In the genomic region with DNA sequence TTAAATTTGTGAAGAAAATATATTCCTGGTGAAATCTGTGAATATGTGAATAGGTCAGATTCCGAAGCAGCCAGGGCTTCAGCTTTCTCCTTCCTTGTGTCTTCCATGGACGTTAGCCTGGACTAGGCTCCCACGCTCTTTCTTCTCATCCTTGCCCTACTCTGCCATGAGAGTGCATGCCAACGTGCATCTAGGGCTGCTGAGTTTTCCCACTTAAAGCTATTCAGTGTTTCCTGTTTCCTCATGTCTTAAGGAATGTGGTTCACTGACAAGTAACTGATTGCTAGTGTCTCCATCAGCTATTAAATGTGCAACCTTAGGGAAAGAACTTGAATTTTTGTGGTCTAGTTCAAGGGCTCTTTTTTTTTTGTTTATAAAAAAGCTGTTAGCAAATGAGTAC, we compare ENCODE assay signal across 27 cellular contexts.
"Had no signal": no experiment of that assay in that cellular context is flagged by ENCODE, and none has a peak within 500 bp of the region (broad histone marks: within the 10 kb centered on the region; RNA-seq: fewer than 3 reads in every experiment).

No MANE protein-coding gene starts in this region.

- H3K27ac ChIP-seq: dorsolateral prefrontal cortex, epithelial cell of prostate, gastroesophageal sphincter, heart left ventricle, hepatocyte, neural progenitor cell, parathyroid adenoma, right atrium auricular region, suprapubic skin had no signal

- H3K9me3 ChIP-seq: gastroesophageal sphincter, heart left ventricle, right atrium auricular region, suprapubic skin had no signal

- H3K4me3 ChIP-seq: dorsolateral prefrontal cortex, gastroesophageal sphincter, heart left ventricle, hepatocyte, neural progenitor cell, right atrium auricular region, smooth muscle cell, suprapubic skin had no signal

- H3K4me3 Mint-ChIP-seq: naive thymus-derived CD4-positive, alpha-beta T cell; nephron; neural progenitor cell; stimulated activated naive CD8-positive, alpha-beta T cell treated with anti-CD3 and anti-CD28 coated beads, Interleukin-15, amount 100 ng/mL, for 72 hours had no signal

- H3K27me3 ChIP-seq: gastroesophageal sphincter, heart left ventricle, hepatocyte, neural progenitor cell, right atrium auricular region, suprapubic skin had no signal

- H3K4me1 ChIP-seq: gastroesophageal sphincter, heart left ventricle, neural progenitor cell, parathyroid adenoma, right atrium auricular region, suprapubic skin had no signal

- H3K9ac ChIP-seq: neural progenitor cell, parathyroid adenoma had no signal

- H3K27ac Mint-ChIP-seq: naive thymus-derived CD4-positive, alpha-beta T cell; nephron; neural progenitor cell; progenitor cell of endocrine pancreas; stimulated activated naive CD8-positive, alpha-beta T cell treated with anti-CD3 and anti-CD28 coated beads, Interleukin-15, amount 100 ng/mL, for 72 hours had no signal

- H3K36me3 Mint-ChIP-seq: naive thymus-derived CD4-positive, alpha-beta T cell; neural progenitor cell had no signal

- H3K9me3 Mint-ChIP-seq: nephron, neural progenitor cell had no signal

- H3K36me3 ChIP-seq: gastroesophageal sphincter, heart left ventricle, neural progenitor cell, right atrium auricular region, suprapubic skin had no signal

- H3K27me3 Mint-ChIP-seq: naive thymus-derived CD4-positive, alpha-beta T cell; progenitor cell of endocrine pancreas; stimulated activated naive CD8-positive, alpha-beta T cell treated with anti-CD3 and anti-CD28 coated beads, Interleukin-15, amount 100 ng/mL, for 72 hours had no signal

- H3K4me1 Mint-ChIP-seq: naive thymus-derived CD4-positive, alpha-beta T cell; nephron; neural progenitor cell; stimulated activated naive CD8-positive, alpha-beta T cell treated with anti-CD3 and anti-CD28 coated beads, Interleukin-15, amount 100 ng/mL, for 72 hours had no signal

- DNase-seq: dorsolateral prefrontal cortex; effector CD4-positive, alpha-beta T cell; foreskin fibroblast; heart left ventricle; mesendoderm; midbrain; naive thymus-derived CD4-positive, alpha-beta T cell; stimulated activated CD4-positive, alpha-beta T cell treated with anti-CD3 and anti-CD28 coated beads, Interleukin-12 subunit alpha, Interleukin-12 subunit beta, amount 100 ng/mL, for 4 hours; stimulated activated CD4-positive, alpha-beta T cell treated with anti-CD3 and anti-CD28 coated beads, Interleukin-1b, Interleukin-23, amount 100 ng/mL, for 48 hours; stimulated activated CD4-positive, alpha-beta T cell treated with anti-CD3 and anti-CD28 coated beads, Interleukin-4, amount 100 ng/mL, for 1 hour; stimulated activated CD8-positive, alpha-beta memory T cell treated with anti-CD3 and anti-CD28 coated beads, Interleukin-4, amount 100 ng/mL, for 48 hours; stimulated activated naive CD4-positive, alpha-beta T cell; stimulated activated naive CD8-positive, alpha-beta T cell treated with anti-CD3 and anti-CD28 coated beads, Interleukin-15, amount 100 ng/mL, for 72 hours; trophoblast cell had no signal

- ATAC-seq: esophagus mucosa; gastroesophageal sphincter; heart left ventricle; left lobe of liver; naive thymus-derived CD4-positive, alpha-beta T cell; sciatic nerve; stimulated activated naive CD8-positive, alpha-beta T cell treated with anti-CD3 and anti-CD28 coated beads, Interleukin-15, amount 100 ng/mL, for 72 hours had no signal
